ENCODE assay signal across 9 cellular contexts in the genomic region with DNA sequence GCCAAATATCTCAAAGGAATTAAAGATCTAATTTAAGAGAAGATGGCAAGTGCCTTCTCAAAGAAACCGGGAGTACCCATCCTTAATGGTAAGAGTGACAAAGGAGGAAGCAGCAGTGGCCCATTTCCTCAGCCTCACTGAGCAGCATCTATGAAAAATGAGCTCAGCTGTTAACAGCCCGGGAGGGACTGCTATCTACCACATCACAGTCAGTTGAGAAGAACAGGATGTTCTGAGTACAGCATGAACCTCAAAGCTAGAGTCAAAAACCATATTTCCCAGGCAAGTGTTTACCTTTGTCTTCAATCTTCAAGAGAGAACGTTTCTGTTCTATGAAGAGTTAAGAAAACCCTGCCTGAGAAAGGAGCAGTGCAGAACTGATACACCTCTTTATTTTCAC.
DNase-seq lines count a peak whose midpoint lies in the region; ATAC-seq, FAIRE-seq and TF ChIP-seq lines count a peak whose summit lies in the region.
"Had no signal": no experiment of that assay in that cellular context is flagged by ENCODE, and none has a peak within 500 bp of the region (broad histone marks: within the 10 kb centered on the region; RNA-seq: fewer than 3 reads in every experiment).

No MANE protein-coding gene starts in this region.

- H3K4me1 ChIP-seq in right lobe of liver (peaks cover 0 to 13% (median 5%) of the 10 kb centered on the region in 4 donors), thyroid gland (peaks cover 0 to 9% of the 10 kb centered on the region in 2 donors)

- TF ChIP-seq CTCF in right lobe of liver (IDR thresholded peaks at IDR 0.05): no peak
- TF ChIP-seq CTCF in thyroid gland (IDR thresholded peaks at IDR 0.05): no peak

- no peaks in the 10 kb centered on the region for H3K9me3 ChIP-seq in right lobe of liver
- no peaks in the 10 kb centered on the region for H3K9me3 ChIP-seq in thyroid gland

- DNase-seq in CD1c-positive myeloid dendritic cell (ENCODE audit: extremely low spot score): peak; percentile 60
- peak; percentile 99 for DNase-seq in Jurkat, Clone E6-1 (ENCODE audit: low read depth, low spot score)
- peak in 1 of 2 donors; percentile 37 for DNase-seq in activated naive CD4-positive, alpha-beta T cell treated with anti-CD3 and anti-CD28 coated beads, Interleukin-2, amount 50 U/mL, for 72 hours (ENCODE audit: low spot score in 2 of 2)
- DNase-seq in right lobe of liver: no peak
- peak; percentile 3 to 17 for DNase-seq in thyroid gland
- DNase-seq in NCI-H446 (lab: John Stamatoyannopoulos, UW): no peak
- DNase-seq in RCC 7860 (ENCODE audit: low spot score): no peak

- peak overlapping the region; percentile 16; the same call in 1 of the 2 replicates for H3K4me3 ChIP-seq in Jurkat, Clone E6-1 (ENCODE audit: low read length)
- no peak overlapping the region for H3K4me3 ChIP-seq in right lobe of liver
- no peak overlapping the region for H3K4me3 ChIP-seq in thyroid gland (replicated peaks in 1 of 3)

- 35% methylated on average over 3 of the region's 3 CpGs for WGBS in right lobe of liver (ENCODE audit: insufficient coverage, low coverage, low lambda C conversion rate, missing lambda C conversion rate)
- WGBS in thyroid gland, 2 donors: 53 to 55% methylated on average over 3 of the region's 3 CpGs

- intact Hi-C loops in right lobe of liver (cut with DNase I) (no loop called here), thyroid gland (cut with DNase I) (no loop called here)

- H3K27ac ChIP-seq in right lobe of liver: no peak overlapping the region
- H3K27ac ChIP-seq in thyroid gland: peak overlapping the region; percentile 18 to 50 (median 37)

- peaks cover 12 to 24% of the 10 kb centered on the region in 2 donors for H3K36me3 Mint-ChIP-seq in activated naive CD4-positive, alpha-beta T cell treated with anti-CD3 and anti-CD28 coated beads, Interleukin-2, amount 50 U/mL, for 72 hours

- H3K9me3 Mint-ChIP-seq in activated naive CD4-positive, alpha-beta T cell treated with anti-CD3 and anti-CD28 coated beads, Interleukin-2, amount 50 U/mL, for 72 hours: peaks cover 6% of the 10 kb centered on the region in 2 donors
- H3K9me3 Mint-ChIP-seq: dendritic cell treated with granulocyte-macrophage colony-stimulating factor and Interleukin-4, amounts not matched to agents 40 ng/mL and 50 ng/mL, for 4 days had no signal

- peak; percentile 64 for ATAC-seq in GM19468 (IDR thresholded peaks at IDR 0.05; ENCODE audit: extremely low read depth, unreplicated experiment)
- ATAC-seq in activated naive CD4-positive, alpha-beta T cell treated with anti-CD3 and anti-CD28 coated beads, Interleukin-2, amount 50 U/mL, for 72 hours: peak; percentile 93 to 96
- peak; percentile 43 to 78 (median 60) for ATAC-seq in right lobe of liver

- FAIRE-seq in RCC 7860 (lab: Jason Lieb, UNC): no peak

- peak overlapping the region; percentile 56 to 81 for H3K27ac Mint-ChIP-seq in activated naive CD4-positive, alpha-beta T cell treated with anti-CD3 and anti-CD28 coated beads, Interleukin-2, amount 50 U/mL, for 72 hours
- H3K27ac Mint-ChIP-seq: dendritic cell treated with granulocyte-macrophage colony-stimulating factor and Interleukin-4, amounts not matched to agents 40 ng/mL and 50 ng/mL, for 4 days had no signal

- H3K36me3 ChIP-seq in right lobe of liver (no peaks in the 10 kb centered on the region), thyroid gland (no peaks in the 10 kb centered on the region)

- TF ChIP-seq POLR2A in right lobe of liver (IDR thresholded peaks at IDR 0.05): peak; percentile 44
- no peak for TF ChIP-seq POLR2A in thyroid gland (IDR thresholded peaks at IDR 0.05)

- no peaks in the 10 kb centered on the region for H3K27me3 ChIP-seq in right lobe of liver
- no peaks in the 10 kb centered on the region for H3K27me3 ChIP-seq in thyroid gland

Comparison
In these comparisons a context has a peak if more than half of its experiments do, and no peak if none do; other contexts are left out.
1. DNase-seq: peak in CD1c-positive myeloid dendritic cell (single experiment), Jurkat, Clone E6-1 (single experiment) and thyroid gland (2 of 2); none in right lobe of liver (0 of 3), NCI-H446 (0 of 2) and RCC 7860 (single experiment).
2. H3K27ac ChIP-seq: peak in thyroid gland (3 of 3); none in right lobe of liver (0 of 3).
3. Peak in every context shown above with its lines, with median percentiles within 50 percentile points of each other: ATAC-seq.